2 cellular contexts compared by ENCODE assay signal in genomic region chr10:110485541-110485940, GRCh38.
TF ChIP-seq lines count a peak whose summit lies in the region.

No MANE protein-coding gene starts in this region.

TF ChIP-seq in A549, 52 proteins besides CTCF, POLR2A, EP300 and RAD21:
- TF ChIP-seq CBX2 (IDR thresholded peaks at IDR 0.05; ENCODE audit: borderline replicate concordance, low read depth) (no peak), NPAS2 (CRISPR knock-in tag; IDR thresholded peaks at IDR 0.05; ENCODE audit: borderline replicate concordance) (no peak), SREBF2 (IDR thresholded peaks at IDR 0.05) (no peak), NFE2L2 (conservative IDR thresholded peaks at IDR 0.05; ENCODE audit: low read length) (no peak), HOXB13 (CRISPR knock-in tag; IDR thresholded peaks at IDR 0.05; ENCODE audit: low read depth) (no peak), CHD4 (IDR thresholded peaks at IDR 0.05; ENCODE audit: borderline replicate concordance) (no peak), ZNF302 (CRISPR knock-in tag; IDR thresholded peaks at IDR 0.05) (no peak), RFX5 (IDR thresholded peaks at IDR 0.05) (no peak), TP53 (CRISPR knock-in tag; IDR thresholded peaks at IDR 0.05) (no peak), ESRRA (IDR thresholded peaks at IDR 0.05; ENCODE audit: borderline replicate concordance, low read length) (no peak), CBX8 (IDR thresholded peaks at IDR 0.05) (no peak), ZFP36 (IDR thresholded peaks at IDR 0.05; ENCODE audit: borderline replicate concordance, partially characterized antibody) (no peak), E2F6 (IDR thresholded peaks at IDR 0.05; ENCODE audit: borderline replicate concordance, low read depth) (no peak), KDM1A (IDR thresholded peaks at IDR 0.05; ENCODE audit: low read depth) (no peak)
- TF ChIP-seq, protein P1, sequence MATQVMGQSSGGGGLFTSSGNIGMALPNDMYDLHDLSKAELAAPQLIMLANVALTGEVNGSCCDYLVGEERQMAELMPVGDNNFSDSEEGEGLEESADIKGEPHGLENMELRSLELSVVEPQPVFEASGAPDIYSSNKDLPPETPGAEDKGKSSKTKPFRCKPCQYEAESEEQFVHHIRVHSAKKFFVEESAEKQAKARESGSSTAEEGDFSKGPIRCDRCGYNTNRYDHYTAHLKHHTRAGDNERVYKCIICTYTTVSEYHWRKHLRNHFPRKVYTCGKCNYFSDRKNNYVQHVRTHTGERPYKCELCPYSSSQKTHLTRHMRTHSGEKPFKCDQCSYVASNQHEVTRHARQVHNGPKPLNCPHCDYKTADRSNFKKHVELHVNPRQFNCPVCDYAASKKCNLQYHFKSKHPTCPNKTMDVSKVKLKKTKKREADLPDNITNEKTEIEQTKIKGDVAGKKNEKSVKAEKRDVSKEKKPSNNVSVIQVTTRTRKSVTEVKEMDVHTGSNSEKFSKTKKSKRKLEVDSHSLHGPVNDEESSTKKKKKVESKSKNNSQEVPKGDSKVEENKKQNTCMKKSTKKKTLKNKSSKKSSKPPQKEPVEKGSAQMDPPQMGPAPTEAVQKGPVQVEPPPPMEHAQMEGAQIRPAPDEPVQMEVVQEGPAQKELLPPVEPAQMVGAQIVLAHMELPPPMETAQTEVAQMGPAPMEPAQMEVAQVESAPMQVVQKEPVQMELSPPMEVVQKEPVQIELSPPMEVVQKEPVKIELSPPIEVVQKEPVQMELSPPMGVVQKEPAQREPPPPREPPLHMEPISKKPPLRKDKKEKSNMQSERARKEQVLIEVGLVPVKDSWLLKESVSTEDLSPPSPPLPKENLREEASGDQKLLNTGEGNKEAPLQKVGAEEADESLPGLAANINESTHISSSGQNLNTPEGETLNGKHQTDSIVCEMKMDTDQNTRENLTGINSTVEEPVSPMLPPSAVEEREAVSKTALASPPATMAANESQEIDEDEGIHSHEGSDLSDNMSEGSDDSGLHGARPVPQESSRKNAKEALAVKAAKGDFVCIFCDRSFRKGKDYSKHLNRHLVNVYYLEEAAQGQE (IDR thresholded peaks at IDR 0.05), result no peak
- TF ChIP-seq, protein P2, sequence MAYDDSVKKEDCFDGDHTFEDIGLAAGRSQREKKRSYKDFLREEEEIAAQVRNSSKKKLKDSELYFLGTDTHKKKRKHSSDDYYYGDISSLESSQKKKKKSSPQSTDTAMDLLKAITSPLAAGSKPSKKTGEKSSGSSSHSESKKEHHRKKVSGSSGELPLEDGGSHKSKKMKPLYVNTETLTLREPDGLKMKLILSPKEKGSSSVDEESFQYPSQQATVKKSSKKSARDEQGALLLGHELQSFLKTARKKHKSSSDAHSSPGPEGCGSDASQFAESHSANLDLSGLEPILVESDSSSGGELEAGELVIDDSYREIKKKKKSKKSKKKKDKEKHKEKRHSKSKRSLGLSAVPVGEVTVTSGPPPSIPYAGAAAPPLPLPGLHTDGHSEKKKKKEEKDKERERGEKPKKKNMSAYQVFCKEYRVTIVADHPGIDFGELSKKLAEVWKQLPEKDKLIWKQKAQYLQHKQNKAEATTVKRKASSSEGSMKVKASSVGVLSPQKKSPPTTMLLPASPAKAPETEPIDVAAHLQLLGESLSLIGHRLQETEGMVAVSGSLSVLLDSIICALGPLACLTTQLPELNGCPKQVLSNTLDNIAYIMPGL (CRISPR knock-in tag; IDR thresholded peaks at IDR 0.05; ENCODE audit: borderline replicate concordance), result no peak
- TF ChIP-seq, protein P3, sequence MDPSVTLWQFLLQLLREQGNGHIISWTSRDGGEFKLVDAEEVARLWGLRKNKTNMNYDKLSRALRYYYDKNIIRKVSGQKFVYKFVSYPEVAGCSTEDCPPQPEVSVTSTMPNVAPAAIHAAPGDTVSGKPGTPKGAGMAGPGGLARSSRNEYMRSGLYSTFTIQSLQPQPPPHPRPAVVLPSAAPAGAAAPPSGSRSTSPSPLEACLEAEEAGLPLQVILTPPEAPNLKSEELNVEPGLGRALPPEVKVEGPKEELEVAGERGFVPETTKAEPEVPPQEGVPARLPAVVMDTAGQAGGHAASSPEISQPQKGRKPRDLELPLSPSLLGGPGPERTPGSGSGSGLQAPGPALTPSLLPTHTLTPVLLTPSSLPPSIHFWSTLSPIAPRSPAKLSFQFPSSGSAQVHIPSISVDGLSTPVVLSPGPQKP (IDR thresholded peaks at IDR 0.05; ENCODE audit: low read depth, low read length), result no peak

TF ChIP-seq in IMR-90, 13 proteins besides CTCF, POLR2A, EP300 and RAD21:
- no peak for TF ChIP-seq MXI1 (IDR thresholded peaks at IDR 0.05; ENCODE audit: borderline replicate concordance, low read depth, low read length)
- TF ChIP-seq RFX5 (IDR thresholded peaks at IDR 0.05; ENCODE audit: low read depth, low read length), result no peak
- TF ChIP-seq MAFK (IDR thresholded peaks at IDR 0.05; ENCODE audit: low read depth, low read length), result no peak
TF ChIP-seq in IMR-90: peak in this region for 0.
